8 cellular contexts compared by ENCODE assay signal in the genomic region with DNA sequence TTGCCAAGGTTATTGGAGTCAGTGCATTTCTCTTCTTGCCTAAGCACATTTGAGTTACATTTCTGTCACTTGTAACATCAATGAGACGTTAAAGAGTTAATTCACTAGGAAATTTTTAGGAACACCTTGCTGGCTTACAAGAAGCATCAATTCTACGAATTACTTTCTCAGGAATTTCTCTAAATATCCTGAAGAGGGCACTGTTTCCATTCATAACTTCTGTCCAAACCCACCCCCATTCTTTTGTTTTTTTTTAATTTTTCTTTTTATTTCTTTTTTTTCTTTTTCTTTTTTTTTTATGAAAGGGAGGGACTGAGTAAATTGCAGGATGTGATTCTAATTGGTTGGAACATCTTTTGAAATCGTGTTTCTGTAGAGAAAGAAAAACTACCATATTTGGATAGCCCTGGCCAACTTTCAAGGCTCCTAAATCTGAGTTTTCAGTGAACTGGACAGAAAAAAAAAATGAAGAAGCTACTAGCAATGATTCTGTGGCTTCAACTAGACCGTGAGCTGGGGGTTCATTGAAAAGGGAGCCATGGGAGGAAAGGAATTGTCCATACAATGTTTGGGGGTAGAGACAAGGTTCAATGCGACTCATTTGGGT.
DNase-seq lines count a peak whose midpoint lies in the region; ATAC-seq, FAIRE-seq and TF ChIP-seq lines count a peak whose summit lies in the region.

No MANE protein-coding gene starts in this region.

- H3K4me3 ChIP-seq in OCI-LY1 (ENCODE audit: low read depth, low read length, poor library complexity, severe bottlenecking) (no peak overlapping the region), thoracic aorta (peak overlapping the region; percentile 48)

- no peaks in the 10 kb centered on the region for H3K79me2 ChIP-seq in OCI-LY1 (ENCODE audit: insufficient read depth, low read length)

- H3K4me1 ChIP-seq in OCI-LY1 (ENCODE audit: insufficient read depth, low read length, severe bottlenecking) (no peaks in the 10 kb centered on the region), thoracic aorta (ENCODE audit: control insufficient read depth in 1 of 2, low read depth in 2 of 2) (peaks cover 4 to 8% of the 10 kb centered on the region in 2 donors)

- H3K9me3 ChIP-seq in OCI-LY1 (ENCODE audit: low read length) (no peaks in the 10 kb centered on the region), thoracic aorta (no peaks in the 10 kb centered on the region)

- CTCF ChIA-PET in activated naive CD4-positive, alpha-beta T cell treated with anti-CD3 and anti-CD28 coated beads, Interleukin-2, amount 10 ng/mL, durations not matched to agents 7 days and 5 days (lab: Charles Lee), result no interaction called here

- no peak for ATAC-seq in activated naive CD4-positive, alpha-beta T cell treated with anti-CD3 and anti-CD28 coated beads, Interleukin-2, amount 50 U/mL, for 72 hours
- peak; percentile 15 for ATAC-seq in thoracic aorta (ENCODE audit: insufficient number of reproducible peaks, low FRiP score, low read depth)
- no peak for ATAC-seq in HG02973 (IDR thresholded peaks at IDR 0.05; ENCODE audit: unreplicated experiment)
- ATAC-seq in stimulated activated memory B cell treated with anti-CD40 and anti-IgM and Interleukin-4, amounts not matched to agents 10 μg/mL and 1 μg/mL and 100 μg/mL, for 72 hours, result no peak

- no peak for DNase-seq in activated naive CD4-positive, alpha-beta T cell treated with anti-CD3 and anti-CD28 coated beads, Interleukin-2, amount 10 ng/mL, durations not matched to agents 7 days and 5 days
- DNase-seq in activated naive CD4-positive, alpha-beta T cell treated with anti-CD3 and anti-CD28 coated beads, Interleukin-2, amount 50 U/mL, for 72 hours (ENCODE audit: low spot score in 2 of 2), result no peak
- DNase-seq in thoracic aorta (ENCODE audit: low spot score), result no peak
- DNase-seq in RPMI8226, result no peak

- H3K9ac ChIP-seq in OCI-LY1 (ENCODE audit: low read length), result no peak overlapping the region

- no peaks in the 10 kb centered on the region for H3K36me3 ChIP-seq in OCI-LY1 (ENCODE audit: insufficient read depth, low read length)
- no peaks in the 10 kb centered on the region for H3K36me3 ChIP-seq in thoracic aorta

- H3F3A ChIP-seq in OCI-LY1 (ENCODE audit: insufficient read depth, low read length), result no peaks in the 10 kb centered on the region

- no peaks in the 10 kb centered on the region for H3K4me1 Mint-ChIP-seq in activated naive CD4-positive, alpha-beta T cell treated with anti-CD3 and anti-CD28 coated beads, Interleukin-2, amount 10 ng/mL, durations not matched to agents 7 days and 5 days
- no peaks in the 10 kb centered on the region for H3K4me1 Mint-ChIP-seq in stimulated activated memory B cell treated with anti-CD40 and anti-IgM and Interleukin-4, amounts not matched to agents 10 μg/mL and 1 μg/mL and 100 μg/mL, for 72 hours

- H3K27me3 ChIP-seq in OCI-LY1 (ENCODE audit: insufficient read depth, low read length) (no peaks in the 10 kb centered on the region), thoracic aorta (replicated peaks; ENCODE audit: insufficient read depth) (no peaks in the 10 kb centered on the region)

- FAIRE-seq in endometrium (lab: Jason Lieb, UNC), result peak; percentile 84

- H3K4me3 Mint-ChIP-seq in activated naive CD4-positive, alpha-beta T cell treated with anti-CD3 and anti-CD28 coated beads, Interleukin-2, amount 10 ng/mL, durations not matched to agents 7 days and 5 days, result peak overlapping the region; percentile 65
- no peak overlapping the region for H3K4me3 Mint-ChIP-seq in stimulated activated memory B cell treated with anti-CD40 and anti-IgM and Interleukin-4, amounts not matched to agents 10 μg/mL and 1 μg/mL and 100 μg/mL, for 72 hours

- no peak overlapping the region for H3K4me2 ChIP-seq in OCI-LY1 (ENCODE audit: low read length)

- H3K9me2 ChIP-seq in OCI-LY1 (ENCODE audit: low read depth, low read length), result no peaks in the 10 kb centered on the region

- H3K27me3 Mint-ChIP-seq in activated naive CD4-positive, alpha-beta T cell treated with anti-CD3 and anti-CD28 coated beads, Interleukin-2, amount 10 ng/mL, durations not matched to agents 7 days and 5 days, result no peaks in the 10 kb centered on the region
- H3K27me3 Mint-ChIP-seq in stimulated activated memory B cell treated with anti-CD40 and anti-IgM and Interleukin-4, amounts not matched to agents 10 μg/mL and 1 μg/mL and 100 μg/mL, for 72 hours, result peaks cover 33% of the 10 kb centered on the region

- peak overlapping the region; percentile 37 for H3K27ac Mint-ChIP-seq in activated naive CD4-positive, alpha-beta T cell treated with anti-CD3 and anti-CD28 coated beads, Interleukin-2, amount 10 ng/mL, durations not matched to agents 7 days and 5 days
- peak overlapping the region in 1 of 2 donors; percentile 65 for H3K27ac Mint-ChIP-seq in activated naive CD4-positive, alpha-beta T cell treated with anti-CD3 and anti-CD28 coated beads, Interleukin-2, amount 50 U/mL, for 72 hours
- no peak overlapping the region for H3K27ac Mint-ChIP-seq in stimulated activated memory B cell treated with anti-CD40 and anti-IgM and Interleukin-4, amounts not matched to agents 10 μg/mL and 1 μg/mL and 100 μg/mL, for 72 hours

- H3K27ac ChIP-seq in OCI-LY1 (ENCODE audit: low read depth, low read length, poor library complexity, severe bottlenecking), result no peak overlapping the region
- H3K27ac ChIP-seq in thoracic aorta, result peak overlapping the region in 1 of 2 donors; percentile 60

- TF ChIP-seq CTCF in OCI-LY1 (IDR thresholded peaks at IDR 0.05; ENCODE audit: low read length), result peak; percentile 49
- peak; percentile 50 for TF ChIP-seq CTCF in thoracic aorta (IDR thresholded peaks at IDR 0.05)

- no peaks in the 10 kb centered on the region for H4K20me1 ChIP-seq in OCI-LY1 (ENCODE audit: insufficient read depth, low read length)

- no peak overlapping the region for H2AFZ ChIP-seq in OCI-LY1 (ENCODE audit: low read length)

- H3K9me3 Mint-ChIP-seq in activated naive CD4-positive, alpha-beta T cell treated with anti-CD3 and anti-CD28 coated beads, Interleukin-2, amount 10 ng/mL, durations not matched to agents 7 days and 5 days, result no peaks in the 10 kb centered on the region
- no peaks in the 10 kb centered on the region for H3K9me3 Mint-ChIP-seq in activated naive CD4-positive, alpha-beta T cell treated with anti-CD3 and anti-CD28 coated beads, Interleukin-2, amount 50 U/mL, for 72 hours
- no peaks in the 10 kb centered on the region for H3K9me3 Mint-ChIP-seq in stimulated activated memory B cell treated with anti-CD40 and anti-IgM and Interleukin-4, amounts not matched to agents 10 μg/mL and 1 μg/mL and 100 μg/mL, for 72 hours

- no peaks in the 10 kb centered on the region for H3K36me3 Mint-ChIP-seq in activated naive CD4-positive, alpha-beta T cell treated with anti-CD3 and anti-CD28 coated beads, Interleukin-2, amount 10 ng/mL, durations not matched to agents 7 days and 5 days
- H3K36me3 Mint-ChIP-seq in activated naive CD4-positive, alpha-beta T cell treated with anti-CD3 and anti-CD28 coated beads, Interleukin-2, amount 50 U/mL, for 72 hours, result no peaks in the 10 kb centered on the region
- H3K36me3 Mint-ChIP-seq in stimulated activated memory B cell treated with anti-CD40 and anti-IgM and Interleukin-4, amounts not matched to agents 10 μg/mL and 1 μg/mL and 100 μg/mL, for 72 hours, result no peaks in the 10 kb centered on the region
